8 cellular contexts compared by ENCODE assay signal in the genomic region with DNA sequence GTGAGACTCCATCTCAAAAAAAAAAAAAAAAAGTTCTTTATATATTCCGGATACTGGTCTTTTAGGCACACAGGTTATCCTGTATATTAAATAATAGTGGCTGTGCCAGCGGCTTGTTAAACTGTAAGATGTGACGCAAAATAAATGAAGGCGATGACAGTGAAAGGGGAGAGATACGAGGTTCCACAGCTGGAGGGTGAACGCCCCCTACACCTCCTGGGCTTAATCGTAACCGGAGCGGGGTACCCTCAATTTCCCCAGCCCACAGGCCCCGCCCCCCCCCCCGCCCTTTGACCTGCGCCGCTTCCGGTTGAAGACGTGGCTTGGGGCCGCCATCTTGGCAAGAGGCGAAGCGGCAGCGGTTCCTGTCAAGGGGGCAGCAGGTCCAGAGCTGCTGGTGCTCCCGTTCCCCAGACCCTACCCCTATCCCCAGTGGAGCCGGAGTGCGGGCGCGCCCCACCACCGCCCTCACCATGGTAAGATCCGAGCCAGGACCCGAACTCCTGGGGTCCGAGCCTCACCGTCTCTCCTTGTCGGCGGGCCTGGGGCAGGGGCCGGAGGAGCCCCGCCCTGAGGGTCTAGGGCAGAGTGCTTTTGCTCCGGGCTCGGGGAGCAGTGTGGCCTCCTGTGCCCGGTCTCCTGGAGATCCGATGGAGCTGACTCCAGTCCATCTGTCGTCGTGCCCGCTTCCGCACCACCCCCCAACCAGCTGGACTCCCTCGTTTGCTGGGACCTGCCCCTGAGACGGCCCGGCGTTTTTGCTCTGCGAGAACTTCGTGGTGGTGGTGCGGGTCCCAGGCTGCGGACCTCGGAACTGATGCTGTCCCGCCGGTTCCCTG. TPM values are rescaled to one million over a fixed set of nuclear protein-coding genes. Genes with fewer than 3 reads are reported as not detected.
DNase-seq lines count a peak whose midpoint lies in the region; ATAC-seq and TF ChIP-seq lines count a peak whose summit lies in the region.

Gene ARCN1 (plus strand): TSS at position 335 of the 839 bp plus-strand sequence. CDS start 139 bp downstream, at position 474.

- DNase-seq in COLO829 (ENCODE audit: low spot score) (peak; percentile 63), KG1 (lab: John Stamatoyannopoulos, UW) (peak; percentile 79), RWPE1 (ENCODE audit: low spot score) (peak; percentile 78), fibroblast of the aortic adventitia (ENCODE audit: low read depth) (peak; percentile 75)
- peak; percentile 75 for DNase-seq in activated effector memory CD4-positive, alpha-beta T cell treated with Interleukin-2 at 50 U/mL for 16 hours
- peak; percentile 82 for DNase-seq in natural killer cell treated with Interleukin-12 subunit alpha and Interleukin-12 subunit beta and Interleukin-15 and Interleukin-18, amount 100 ng/mL, for 72 hours (ENCODE audit: low spot score)
- peak; percentile 87 for DNase-seq in stimulated activated naive CD4-positive, alpha-beta T cell treated with Interleukin-2 at 50 U/mL for 16 hours (lab: John Stamatoyannopoulos, UW)

- peaks cover 5% of the 10 kb centered on the region for H3K36me3 Mint-ChIP-seq in natural killer cell treated with Interleukin-12 subunit alpha and Interleukin-12 subunit beta and Interleukin-15 and Interleukin-18, amount 100 ng/mL, for 72 hours

- H3K4me1 Mint-ChIP-seq in natural killer cell treated with Interleukin-12 subunit alpha and Interleukin-12 subunit beta and Interleukin-15 and Interleukin-18, amount 100 ng/mL, for 72 hours (ENCODE audit: low read depth in 2 of 2), result peaks cover 37 to 40% of the 10 kb centered on the region in 2 donors

- H3K9me3 Mint-ChIP-seq in natural killer cell treated with Interleukin-12 subunit alpha and Interleukin-12 subunit beta and Interleukin-15 and Interleukin-18, amount 100 ng/mL, for 72 hours, result no peaks in the 10 kb centered on the region

- CTCF ChIA-PET in RWPE1 (lab: Yijun Ruan, JAX), result interaction anchor here (0.7 kb wide), 2 partner anchors 59 to 136 kb away, joined by 3 to 4 read pairs; no protein-coding TSS in a partner anchor

- POLR2A ChIA-PET in RWPE1 (lab: Yijun Ruan, JAX; ENCODE audit: low non-redundant PET), result interaction anchor here (0.6 to 0.7 kb wide), 3 partner anchors 295 to 1191 kb away, joined by 5 to 6 read pairs (median 5); no protein-coding TSS in a partner anchor

- H3K27me3 Mint-ChIP-seq in natural killer cell treated with Interleukin-12 subunit alpha and Interleukin-12 subunit beta and Interleukin-15 and Interleukin-18, amount 100 ng/mL, for 72 hours, result no peaks in the 10 kb centered on the region

- peak within 1 kb of the TSS; percentile 85 to 93 for H3K27ac Mint-ChIP-seq in natural killer cell treated with Interleukin-12 subunit alpha and Interleukin-12 subunit beta and Interleukin-15 and Interleukin-18, amount 100 ng/mL, for 72 hours

- peak within 1 kb of the TSS; percentile 91 for H3K27ac ChIP-seq in RWPE1

- H3K4me3 Mint-ChIP-seq in natural killer cell treated with Interleukin-12 subunit alpha and Interleukin-12 subunit beta and Interleukin-15 and Interleukin-18, amount 100 ng/mL, for 72 hours, result peak within 1 kb of the TSS; percentile 96

- no peak for TF ChIP-seq CTCF in RWPE1 (conservative IDR thresholded peaks at IDR 0.05; ENCODE audit: low read depth)
- no peak for TF ChIP-seq CTCF in fibroblast of the aortic adventitia (IDR thresholded peaks at IDR 0.05; ENCODE audit: insufficient read depth, low read length)

- peak within 1 kb of the TSS; percentile 91 for H3K4me3 ChIP-seq in fibroblast of the aortic adventitia (ENCODE audit: low read depth, low read length)

- ATAC-seq in GM21515 (IDR thresholded peaks at IDR 0.05; ENCODE audit: unreplicated experiment), result peak; percentile 67
- peak; percentile 87 to 93 for ATAC-seq in natural killer cell treated with Interleukin-12 subunit alpha and Interleukin-12 subunit beta and Interleukin-15 and Interleukin-18, amount 100 ng/mL, for 72 hours

RNA-seq across cellular contexts. Expression of gene ARCN1, which starts in this region (rescaled TPM):
- total RNA-seq in fibroblast of the aortic adventitia (ENCODE audit: low replicate concordance), result 72.4 and 210 TPM in 2 replicates
- total RNA-seq in natural killer cell treated with Interleukin-12 subunit alpha and Interleukin-12 subunit beta and Interleukin-15 and Interleukin-18, amount 100 ng/mL, for 72 hours, result 100 to 1,000 TPM; 152 to 212 TPM

Comparison
In these comparisons a context has a peak if more than half of its experiments do, and no peak if none do; other contexts are left out.
1. Peak in every context shown above with its lines: DNase-seq, ATAC-seq, H3K4me3 ChIP-seq and H3K27ac ChIP-seq.